1 cellular context compared by ENCODE assay signal in genomic region chr6:43339168-43339567, GRCh38.
TF ChIP-seq lines count a peak whose summit lies in the region.

No MANE protein-coding gene starts in this region.

TF ChIP-seq in GM12878, 131 proteins besides CTCF, POLR2A, EP300 and RAD21 (continued from another document):
- no peak for TF ChIP-seq USF1 (IDR thresholded peaks at IDR 0.05; ENCODE audit: borderline replicate concordance, extremely low read length, insufficient read depth, low read depth, low read length)
- TF ChIP-seq ATF7 (IDR thresholded peaks at IDR 0.05; ENCODE audit: low read depth), result peak; percentile 88
- no peak for TF ChIP-seq RBBP5 (conservative IDR thresholded peaks at IDR 0.05)
- 0 out of 2 replicates have a peak, but pooled peaks have one; percentile 28 for TF ChIP-seq CREB1 (IDR thresholded peaks at IDR 0.05; ENCODE audit: low read depth)
- TF ChIP-seq JUND (IDR thresholded peaks at IDR 0.05; ENCODE audit: low read depth, low read length), result peak; percentile 47; the same call in 1 of the 2 replicates
- TF ChIP-seq STAT1 (conservative IDR thresholded peaks at IDR 0.05), result no peak
- TF ChIP-seq TCF7 (IDR thresholded peaks at IDR 0.05; ENCODE audit: borderline replicate concordance), result no peak
- no peak for TF ChIP-seq SUZ12 (IDR thresholded peaks at IDR 0.05; ENCODE audit: unreplicated experiment)
- TF ChIP-seq HDGF (IDR thresholded peaks at IDR 0.05), result peak; percentile 69; the same call in 1 of the 2 replicates
- 0 out of 2 replicates have a peak, but pooled peaks have one; percentile 15 for TF ChIP-seq CREM (IDR thresholded peaks at IDR 0.05; ENCODE audit: low read depth)
- peak; percentile 54; the same call in 1 of the 2 replicates for TF ChIP-seq BCL11A (IDR thresholded peaks at IDR 0.05; ENCODE audit: low read depth, low read length)
- no peak for TF ChIP-seq EZH2 (IDR thresholded peaks at IDR 0.05; ENCODE audit: borderline replicate concordance, control insufficient read depth, low read depth, low read length)
- TF ChIP-seq NKRF (conservative IDR thresholded peaks at IDR 0.05), result no peak
- TF ChIP-seq TCF12 (IDR thresholded peaks at IDR 0.05; ENCODE audit: low read depth, low read length), result no peak
- no peak for TF ChIP-seq RB1 (IDR thresholded peaks at IDR 0.05; ENCODE audit: borderline replicate concordance)
- TF ChIP-seq NFYA (IDR thresholded peaks at IDR 0.05; ENCODE audit: borderline replicate concordance, low read depth, low read length), result no peak
- no peak for TF ChIP-seq CBX3 (IDR thresholded peaks at IDR 0.05; ENCODE audit: borderline replicate concordance, low read depth)
